In genomic region chr16:57377080-57377841, GRCh38 we compare ENCODE assay signal across 8 cellular contexts. TPM values are rescaled to one million over a fixed set of nuclear protein-coding genes. Genes with fewer than 3 reads are reported as not detected.
A peak's percentile ranks its signal among the peaks of the same experiment; 100 is the strongest.
DNase-seq lines count a peak whose midpoint lies in the region; ATAC-seq and TF ChIP-seq lines count a peak whose summit lies in the region.

No MANE protein-coding gene starts in this region.

- H3K4me1 Mint-ChIP-seq in stimulated activated naive CD8-positive, alpha-beta T cell treated with anti-CD3 and anti-CD28 coated beads, Interleukin-15, amount 100 ng/mL, for 72 hours = peaks cover 56% of the 10 kb centered on the region

- WGBS in HUES64 = 56% methylated on average over 5 of the region's 5 CpGs
- WGBS in body of pancreas, 2 donors = 49 to 52% methylated on average over 5 of the region's 5 CpGs

- no peak for TF ChIP-seq POLR2A in body of pancreas (IDR thresholded peaks at IDR 0.05)

- TF ChIP-seq CTCF in epithelial cell of esophagus (IDR thresholded peaks at IDR 0.05; ENCODE audit: insufficient read depth, low read depth, low read length, missing control alignments) (no peak), body of pancreas (IDR thresholded peaks at IDR 0.05) (no peak)

- H3K9me3 ChIP-seq in HUES64 (ENCODE audit: insufficient read depth, low read depth, low read length) (no peaks in the 10 kb centered on the region), body of pancreas (no peaks in the 10 kb centered on the region)
- no peaks in the 10 kb centered on the region for H3K9me3 ChIP-seq in effector memory CD4-positive, alpha-beta T cell (ENCODE audit: control insufficient read depth, low read length)

- H3K4me3 ChIP-seq in HUES64 (ENCODE audit: low read length) (no peak overlapping the region), epithelial cell of esophagus (ENCODE audit: low read length) (no peak overlapping the region), body of pancreas (no peak overlapping the region)
- no peak overlapping the region for H3K4me3 ChIP-seq in effector memory CD4-positive, alpha-beta T cell (ENCODE audit: insufficient read depth, low read depth, low read length, poor library complexity, severe bottlenecking)

- H3K4me1 ChIP-seq in HUES64 (ENCODE audit: insufficient read depth, low read length) (peaks cover 22% of the 10 kb centered on the region), body of pancreas (peaks cover 19% of the 10 kb centered on the region)
- no peaks in the 10 kb centered on the region for H3K4me1 ChIP-seq in effector memory CD4-positive, alpha-beta T cell (ENCODE audit: control insufficient read depth, insufficient read depth, low read length, poor library complexity, severe bottlenecking)

- H3K27ac ChIP-seq in HUES64 (ENCODE audit: low read depth, low read length) = 0 out of 2 replicates have a peak overlapping the region, but pooled peaks have one; percentile 4
- H3K27ac ChIP-seq in body of pancreas = peak overlapping the region in 1 of 4 donors; percentile 27
- H3K27ac ChIP-seq in effector memory CD4-positive, alpha-beta T cell (ENCODE audit: insufficient read depth, low read length, poor library complexity, severe bottlenecking) = no peak overlapping the region

- H3K9me3 Mint-ChIP-seq in stimulated activated naive CD8-positive, alpha-beta T cell treated with anti-CD3 and anti-CD28 coated beads, Interleukin-15, amount 100 ng/mL, for 72 hours = no peaks in the 10 kb centered on the region

- DNase-seq in epithelial cell of esophagus (ENCODE audit: low read depth) = peak; percentile 52
- DNase-seq in stimulated activated naive CD8-positive, alpha-beta T cell treated with anti-CD3 and anti-CD28 coated beads, Interleukin-15, amount 100 ng/mL, for 72 hours = peak; percentile 73 to 80
- DNase-seq in body of pancreas = no peak
- no peak for DNase-seq in Right ventricle myocardium superior
- no peak for DNase-seq in effector memory CD4-positive, alpha-beta T cell

- H3K27me3 ChIP-seq in HUES64 (ENCODE audit: insufficient read depth, low read length) (no peaks in the 10 kb centered on the region), body of pancreas (no peaks in the 10 kb centered on the region)
- H3K27me3 ChIP-seq in effector memory CD4-positive, alpha-beta T cell (replicated peaks; ENCODE audit: control insufficient read depth, insufficient read depth, low read length, poor library complexity, severe bottlenecking) = no peaks in the 10 kb centered on the region

- peak overlapping the region in 1 of 2 donors; percentile 31 for H3K27ac Mint-ChIP-seq in stimulated activated naive CD8-positive, alpha-beta T cell treated with anti-CD3 and anti-CD28 coated beads, Interleukin-15, amount 100 ng/mL, for 72 hours

- H3K36me3 ChIP-seq in HUES64 (ENCODE audit: insufficient read depth, low read length) (no peaks in the 10 kb centered on the region), body of pancreas (replicated peaks in 1 of 2; ENCODE audit: insufficient read depth in 1 of 2, low read depth in 2 of 2) (no peaks in the 10 kb centered on the region)
- H3K36me3 ChIP-seq in effector memory CD4-positive, alpha-beta T cell (ENCODE audit: control insufficient read depth, insufficient read depth, low read length) = no peaks in the 10 kb centered on the region

- peak; percentile 75 for ATAC-seq in GM18502 (IDR thresholded peaks at IDR 0.05; ENCODE audit: poor library complexity, unreplicated experiment)
- peak; percentile 70 for ATAC-seq in GM21619 (IDR thresholded peaks at IDR 0.05; ENCODE audit: unreplicated experiment)
- ATAC-seq in stimulated activated naive CD8-positive, alpha-beta T cell treated with anti-CD3 and anti-CD28 coated beads, Interleukin-15, amount 100 ng/mL, for 72 hours = peak; percentile 96
- ATAC-seq in body of pancreas = no peak
- no peak for ATAC-seq in Right ventricle myocardium superior (ENCODE audit: poor library complexity)

- intact Hi-C loops in body of pancreas (cut with DNase I) = no loop called here
- intact Hi-C loops in Right ventricle myocardium superior (cut with DNase I) = no loop called here

- peak overlapping the region; percentile 16 to 30 for H3K4me3 Mint-ChIP-seq in stimulated activated naive CD8-positive, alpha-beta T cell treated with anti-CD3 and anti-CD28 coated beads, Interleukin-15, amount 100 ng/mL, for 72 hours

- H3K9ac ChIP-seq in HUES64 (ENCODE audit: low read depth, low read length) = peak overlapping the region; percentile 52; the same call in 1 of the 2 replicates

- H3K27me3 Mint-ChIP-seq in stimulated activated naive CD8-positive, alpha-beta T cell treated with anti-CD3 and anti-CD28 coated beads, Interleukin-15, amount 100 ng/mL, for 72 hours = no peaks in the 10 kb centered on the region

RNA-seq across cellular contexts. Expression of gene CX3CL1, which starts 5.0 kb away (rescaled TPM):
- 2.3 TPM for polyA plus RNA-seq in HUES64 (2013, experiment 1 of 2)
- 4.1 TPM for polyA plus RNA-seq in HUES64 (2013, experiment 2 of 2)
- total RNA-seq in body of pancreas = 10 to 100 TPM; 14.5 to 19.1 TPM
- total RNA-seq in Right ventricle myocardium superior = 11.6 TPM

RNA-seq across cellular contexts. Expression of gene CCL22, which starts 18.7 kb away (rescaled TPM):
- polyA plus RNA-seq in HUES64 (2013, experiment 1 of 2) = not detected
- polyA plus RNA-seq in HUES64 (2013, experiment 2 of 2) = not detected
- total RNA-seq in body of pancreas (not detected), Right ventricle myocardium superior (not detected)

RNA-seq across cellular contexts. Expression of gene CCL17, which starts 27.3 kb away (rescaled TPM):
- polyA plus RNA-seq in HUES64 (2013, experiment 1 of 2) = not detected
- not detected for polyA plus RNA-seq in HUES64 (2013, experiment 2 of 2)
- total RNA-seq in body of pancreas (not detected), Right ventricle myocardium superior (not detected)

Comparison
In these comparisons a context has a peak if more than half of its experiments do, and no peak if none do; other contexts are left out.
1. ATAC-seq: peak in GM18502 (single experiment), GM21619 (single experiment) and stimulated activated naive CD8-positive, alpha-beta T cell treated with anti-CD3 and anti-CD28 coated beads, Interleukin-15, amount 100 ng/mL, for 72 hours (single experiment); none in body of pancreas (single experiment) and Right ventricle myocardium superior (single experiment).
2. DNase-seq: peak in epithelial cell of esophagus (single experiment) and stimulated activated naive CD8-positive, alpha-beta T cell treated with anti-CD3 and anti-CD28 coated beads, Interleukin-15, amount 100 ng/mL, for 72 hours (2 of 2); none in body of pancreas (0 of 4), Right ventricle myocardium superior (single experiment) and effector memory CD4-positive, alpha-beta T cell (0 of 3).